8 cellular contexts compared by ENCODE assay signal in the genomic region with DNA sequence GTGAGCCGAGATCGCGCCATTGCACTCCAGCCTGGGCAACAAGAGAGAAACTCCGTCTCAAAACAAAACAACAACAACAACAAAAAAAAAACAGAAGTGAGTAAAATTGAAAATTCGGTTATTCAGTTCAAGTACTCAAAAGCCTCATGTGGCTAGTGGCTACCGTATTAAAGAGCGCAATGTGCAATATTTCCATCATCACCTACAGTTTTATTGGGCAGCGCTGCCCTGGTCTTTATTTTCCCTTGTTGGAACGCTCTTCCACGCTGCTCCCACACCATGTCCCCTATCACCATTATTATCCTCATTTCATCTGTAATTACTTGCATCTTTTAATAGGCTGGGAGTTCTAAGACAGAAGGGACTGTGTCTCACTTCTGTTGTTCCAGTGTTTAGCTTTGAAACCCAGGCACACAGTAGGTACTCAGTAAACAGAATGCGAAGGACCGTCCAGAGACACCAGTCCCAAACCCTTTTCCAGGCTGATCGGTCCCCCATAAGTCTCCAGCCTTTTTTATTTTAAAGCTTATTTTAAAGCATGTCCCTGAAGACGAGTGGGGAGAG. TPM values are rescaled to one million over a fixed set of nuclear protein-coding genes. Genes with fewer than 3 reads are reported as not detected.
DNase-seq lines count a peak whose midpoint lies in the region; ATAC-seq, FAIRE-seq and TF ChIP-seq lines count a peak whose summit lies in the region.

No MANE protein-coding gene starts in this region.

- no peak overlapping the region for H2BK5ac ChIP-seq in H1 (ENCODE audit: low read depth, low read length)

- CTCF ChIA-PET in Caco-2 (lab: Charles Lee) (interaction anchor here (1.2 kb wide), 1 partner anchor 13 kb away, joined by 4 read pairs; a partner anchor contains a TSS), H1 (lab: Charles Lee; ENCODE audit: partially characterized antibody) (interaction anchor here (0.6 to 1.3 kb wide), 7 partner anchors 15 to 378 kb away, joined by 3 to 5 read pairs (median 3); no protein-coding TSS in a partner anchor)

- H3K79me1 ChIP-seq in H1 (ENCODE audit: low read depth, low read length), result peaks cover 8% of the 10 kb centered on the region; the same call in 1 of the 2 replicates

- H3K27me3 Mint-ChIP-seq in Caco-2 (ENCODE audit: insufficient read depth, unreplicated experiment), result no peaks in the 10 kb centered on the region

- H2AK5ac ChIP-seq in H1 (ENCODE audit: low read depth, low read length), result no peak overlapping the region

- no peaks in the 10 kb centered on the region for H3K9me3 Mint-ChIP-seq in Caco-2 (ENCODE audit: unreplicated experiment)

- no peak overlapping the region for H3K14ac ChIP-seq in H1 (ENCODE audit: insufficient read length)

- no peak overlapping the region for H3K56ac ChIP-seq in H1 (replicated peaks; ENCODE audit: insufficient read length, low read depth, low read length)

- H3K36me3 ChIP-seq in Caco-2 (ENCODE audit: control insufficient read depth, insufficient read depth, low read length), result no peaks in the 10 kb centered on the region
- H3K36me3 ChIP-seq in KMS-11 (ENCODE audit: insufficient read depth), result no peaks in the 10 kb centered on the region
- H3K36me3 ChIP-seq in H1 (ENCODE audit: control insufficient read depth in 2 of 4, insufficient read depth in 4 of 4, low read length in 3 of 4), result no peaks in the 10 kb centered on the region
- H3K36me3 ChIP-seq in neuron (ENCODE audit: insufficient read depth, low read length), result no peaks in the 10 kb centered on the region

- POLR2A ChIA-PET in Caco-2 (lab: Charles Lee) (interaction anchor here (1.3 kb wide), 1 partner anchor 225 kb away, joined by 6 read pairs; a partner anchor contains a TSS), H1 (lab: Charles Lee; ENCODE audit: partially characterized antibody) (interaction anchor here (0.8 to 3.6 kb wide), 14 partner anchors 9 to 339 kb away, joined by 3 to 29 read pairs (median 6); a partner anchor contains a TSS)

- TF ChIP-seq RAD21 in H1 (IDR thresholded peaks at IDR 0.05 in 1 of 2, conservative IDR thresholded peaks at IDR 0.05 in 1 of 2; ENCODE audit: low read depth in 2 of 2, low read length in 2 of 2), result no peak

- no peak for DNase-seq in Caco-2
- no peak for DNase-seq in H1 (ENCODE audit: low read depth in 1 of 2, low spot score in 2 of 2)
- no peak for DNase-seq in SKM-1 (lab: John Stamatoyannopoulos, UW; ENCODE audit: unreplicated experiment)
- DNase-seq in posterior vena cava (ENCODE audit: low spot score), result no peak
- no peak for DNase-seq in HuH-7 (ENCODE audit: low spot score)

- intact Hi-C loops in Caco-2 (cut with micrococcal nuclease; ENCODE audit: unreplicated experiment) (loop anchor here (2.0 kb wide), 1 partner anchor 13 kb away; a partner anchor contains a TSS), posterior vena cava (cut with DNase I) (no loop called here)

- WGBS in H1 (ENCODE audit: extremely low coverage in 1 of 2, insufficient coverage in 1 of 2, insufficient read length in 1 of 2, insufficient replicate concordance in 2 of 2, low coverage in 1 of 2, low lambda C conversion rate in 2 of 2, missing lambda C conversion rate in 1 of 2), 2 experiments, result 63% methylated on average over 14 of the region's 14 CpGs; no CpG with 5 or more reads in 1 of the 2 experiments

- H4K20me1 ChIP-seq in KMS-11 (ENCODE audit: insufficient read depth), result no peaks in the 10 kb centered on the region
- H4K20me1 ChIP-seq in H1 (replicated peaks in 1 of 2; ENCODE audit: control insufficient read depth in 1 of 2, insufficient read depth in 2 of 2, low read length in 2 of 2), result peaks cover 13 to 15% of the 10 kb centered on the region in 2 experiments

- no peak for TF ChIP-seq EP300 in H1 (IDR thresholded peaks at IDR 0.05; ENCODE audit: borderline replicate concordance in 1 of 2, low read depth in 2 of 2, low read length in 2 of 2)

- H4K5ac ChIP-seq in H1 (ENCODE audit: insufficient read length, low read depth, low read length), result peak overlapping the region; percentile 73

- no peak for TF ChIP-seq CTCF in Caco-2 (IDR thresholded peaks at IDR 0.05; ENCODE audit: insufficient read depth in 1 of 2, low read depth in 1 of 2, low read length in 1 of 2, severe bottlenecking in 1 of 2, unreplicated experiment in 1 of 2)
- no peak for TF ChIP-seq CTCF in KMS-11 (conservative IDR thresholded peaks at IDR 0.05; ENCODE audit: low read depth, low read length)
- TF ChIP-seq CTCF in H1 (IDR thresholded peaks at IDR 0.05; ENCODE audit: control extremely low read depth in 1 of 3, insufficient read depth in 1 of 3, low read depth in 1 of 3, low read length in 3 of 3), result no peak

- no peak overlapping the region for H3K4ac ChIP-seq in H1 (replicated peaks; ENCODE audit: insufficient read length, low read depth, low read length)

- peak overlapping the region; percentile 67 for H3K4me3 Mint-ChIP-seq in Caco-2 (ENCODE audit: unreplicated experiment)

- ATAC-seq in HG03457 (IDR thresholded peaks at IDR 0.05; ENCODE audit: unreplicated experiment), result no peak

- H2BK15ac ChIP-seq in H1 (ENCODE audit: low read length), result no peak overlapping the region

- H3K9me3 ChIP-seq in Caco-2 (no peaks in the 10 kb centered on the region), H1 (ENCODE audit: insufficient read depth in 2 of 2, low read depth in 1 of 2, low read length in 1 of 2) (no peaks in the 10 kb centered on the region), neuron (ENCODE audit: low read length) (no peaks in the 10 kb centered on the region)

- no peak overlapping the region for H3K23ac ChIP-seq in H1 (ENCODE audit: insufficient read length)

- H3K9ac ChIP-seq in KMS-11 (peak overlapping the region; percentile 98), H1 (replicated peaks in 1 of 4; ENCODE audit: extremely low read depth in 1 of 4, low read depth in 3 of 4, low read length in 3 of 4) (peak overlapping the region in 2 of 4 experiments; percentile 8 to 58; a peak in 2 of 7 replicates)

- H4K91ac ChIP-seq in H1 (replicated peaks; ENCODE audit: insufficient read length, low read length), result no peak overlapping the region

- H2BK12ac ChIP-seq in H1 (ENCODE audit: low read depth, low read length), result no peak overlapping the region

- peaks cover 2% of the 10 kb centered on the region; the same call in 1 of the 2 replicates for H3K23me2 ChIP-seq in H1 (ENCODE audit: low read depth, low read length)

- H3K4me3 ChIP-seq in Caco-2 (ENCODE audit: low read depth, low read length) (peak overlapping the region; percentile 99), KMS-11 (IDR thresholded peaks at IDR 0.05; ENCODE audit: insufficient read depth, low read depth, low read length) (no peak overlapping the region), H1 (ENCODE audit: extremely low read depth in 1 of 4, insufficient read depth in 2 of 4, low read depth in 3 of 4, low read length in 4 of 4) (peak overlapping the region; percentile 26 to 92 (median 56); a peak in 6 of 8 replicates), neuron (ENCODE audit: low read length) (peak overlapping the region; percentile 91)

- H3K4me2 ChIP-seq in KMS-11 (peak overlapping the region; percentile 56), H1 (ENCODE audit: insufficient read depth in 1 of 2, low read depth in 2 of 2, low read length in 2 of 2) (peak overlapping the region; percentile 55 to 88)

- no peak overlapping the region; the same call in 1 of the 2 replicates for H3K18ac ChIP-seq in H1 (ENCODE audit: extremely low read depth, low read length)

- H3K79me2 ChIP-seq in KMS-11 (ENCODE audit: insufficient read depth, low read depth) (peaks cover 47% of the 10 kb centered on the region), H1 (ENCODE audit: control insufficient read depth in 1 of 2, insufficient read depth in 2 of 2, low read length in 2 of 2) (peaks cover 26 to 41% of the 10 kb centered on the region in 2 experiments)

- peak overlapping the region; percentile 93 for H3K27ac ChIP-seq in KMS-11
- H3K27ac ChIP-seq in H1 (ENCODE audit: low read depth, low read length), result no peak overlapping the region

- H3K4me1 ChIP-seq in Caco-2, result peaks cover 17% of the 10 kb centered on the region
- H3K4me1 ChIP-seq in KMS-11 (ENCODE audit: low read depth, poor library complexity, severe bottlenecking), result peaks cover 26% of the 10 kb centered on the region
- peaks cover 4 to 14% (median 8%) of the 10 kb centered on the region in 4 experiments for H3K4me1 ChIP-seq in H1 (replicated peaks in 1 of 4; ENCODE audit: control insufficient read depth in 3 of 4, insufficient read depth in 4 of 4, low read length in 3 of 4)
- peaks cover 22% of the 10 kb centered on the region for H3K4me1 ChIP-seq in neuron (ENCODE audit: insufficient read depth, low read length)

- FAIRE-seq in H1 (lab: Jason Lieb, UNC), result no peak

- H3K4me1 Mint-ChIP-seq in Caco-2 (ENCODE audit: low read depth, unreplicated experiment), result peaks cover 27% of the 10 kb centered on the region

- H3K27me3 ChIP-seq in Caco-2 (replicated peaks; ENCODE audit: control insufficient read depth, insufficient read depth, low read length) (no peaks in the 10 kb centered on the region), KMS-11 (ENCODE audit: insufficient read depth, low read depth) (no peaks in the 10 kb centered on the region), H1 (replicated peaks in 1 of 4; ENCODE audit: control insufficient read depth in 3 of 4, extremely low read depth in 1 of 4, insufficient read depth in 3 of 4, low read length in 3 of 4) (no peaks in the 10 kb centered on the region), neuron (ENCODE audit: insufficient read depth, low read length) (no peaks in the 10 kb centered on the region)

- H2BK120ac ChIP-seq in H1 (replicated peaks; ENCODE audit: low read depth, low read length), result no peak overlapping the region

- no peak overlapping the region for H4K8ac ChIP-seq in H1 (ENCODE audit: extremely low read depth, insufficient read depth, low read length)

- H3K36me3 Mint-ChIP-seq in Caco-2 (ENCODE audit: insufficient read depth, unreplicated experiment), result peaks cover 11% of the 10 kb centered on the region

- peak overlapping the region; percentile 99 for H2AFZ ChIP-seq in KMS-11 (ENCODE audit: low read depth)
- H2AFZ ChIP-seq in H1 (ENCODE audit: low read length), result peak overlapping the region; percentile 91
- peak overlapping the region; percentile 35 for H2AFZ ChIP-seq in neuron (ENCODE audit: low read depth, low read length)

- no peak overlapping the region for H2BK20ac ChIP-seq in H1 (ENCODE audit: low read length)

- BruUV-seq in Caco-2 (replicated peaks; lab: Mats Ljungman, UMichigan), result TSS peak; percentile 68

- TF ChIP-seq POLR2A in H1 (IDR thresholded peaks at IDR 0.05; ENCODE audit: control extremely low read depth in 1 of 2, low read depth in 2 of 2, low read length in 2 of 2), result no peak

- H3K27ac Mint-ChIP-seq in Caco-2 (ENCODE audit: unreplicated experiment), result peak overlapping the region; percentile 47

RNA-seq across cellular contexts. Expression of a gene that starts 0.4 kb away (rescaled TPM):
- total RNA-seq in Caco-2 (2022), result 118 and 127 TPM in 2 replicates
- total RNA-seq in H1 (2021; fragmentation: NEBNext Ultra II Directional; extraction: Animal tissue kit (Norgen Biotek cat#: 25700)), result 118 and 120 TPM in 2 replicates
- polyA plus RNA-seq in H1 (2011; rRNA removed), result 53.5 and 78.8 TPM in 2 replicates
- 89.0 TPM for polyA plus RNA-seq in H1 (2011; cell fraction: cytosol; rRNA removed)
- 39.2 TPM for polyA plus RNA-seq in H1 (2011; cell fraction: nucleus; rRNA removed)
- 83.5 to 108 TPM (median 93.7 TPM) in 4 replicates for polyA plus RNA-seq in H1 (2012, experiment 1 of 2)
- 15.0 TPM for polyA plus RNA-seq in H1 (2012, experiment 2 of 2)
- 211 TPM for polyA plus RNA-seq in H1 (2013, experiment 1 of 2)
- 243 TPM for polyA plus RNA-seq in H1 (2013, experiment 2 of 2)
- polyA minus RNA-seq in H1 (2011; rRNA and poly(A)+ RNA removed), result 74.7 and 108 TPM in 2 replicates
- 63.1 TPM for polyA minus RNA-seq in H1 (2011; cell fraction: cytosol; rRNA and poly(A)+ RNA removed)
- polyA minus RNA-seq in H1 (2011; cell fraction: nucleus; rRNA and poly(A)+ RNA removed), result 63.4 TPM
- total RNA-seq in posterior vena cava, result 10 to 100 TPM; 20.6 to 23.0 TPM

RNA-seq across cellular contexts. Expression of a gene that starts 12.3 kb away (rescaled TPM):
- total RNA-seq in Caco-2 (2022), result 22.9 and 23.4 TPM in 2 replicates
- 26.0 and 27.2 TPM in 2 replicates for total RNA-seq in H1 (2021; fragmentation: NEBNext Ultra II Directional; extraction: Animal tissue kit (Norgen Biotek cat#: 25700))
- 7.2 and 9.9 TPM in 2 replicates for polyA plus RNA-seq in H1 (2011; rRNA removed)
- 10.4 TPM for polyA plus RNA-seq in H1 (2011; cell fraction: cytosol; rRNA removed)
- polyA plus RNA-seq in H1 (2011; cell fraction: nucleus; rRNA removed), result 9.6 TPM
- polyA plus RNA-seq in H1 (2012, experiment 1 of 2), result 10.2 to 15.0 TPM (median 13.6 TPM) in 4 replicates
- polyA plus RNA-seq in H1 (2012, experiment 2 of 2), result 2.0 TPM
- polyA plus RNA-seq in H1 (2013, experiment 1 of 2), result 12.4 TPM
- 12.6 TPM for polyA plus RNA-seq in H1 (2013, experiment 2 of 2)
- 18.1 and 26.5 TPM in 2 replicates for polyA minus RNA-seq in H1 (2011; rRNA and poly(A)+ RNA removed)
- 25.2 TPM for polyA minus RNA-seq in H1 (2011; cell fraction: cytosol; rRNA and poly(A)+ RNA removed)
- 51.7 TPM for polyA minus RNA-seq in H1 (2011; cell fraction: nucleus; rRNA and poly(A)+ RNA removed)
- total RNA-seq in posterior vena cava, result 10 to 100 TPM; 35.6 to 40.9 TPM

Comparison
In these comparisons a context has a peak if more than half of its experiments do, and no peak if none do; other contexts are left out.
1. H2AFZ ChIP-seq: peak in every context shown above with its lines; median percentile 99 in KMS-11; 91 in H1; 35 in neuron.